In genomic region chr15:66580643-66581042, GRCh38 we compare ENCODE assay signal across 15 cellular contexts. TPM values are rescaled to one million over a fixed set of nuclear protein-coding genes. Genes with fewer than 3 reads are reported as not detected.
DNase-seq lines count a peak whose midpoint lies in the region; ATAC-seq and TF ChIP-seq lines count a peak whose summit lies in the region.
"Had no signal": no experiment of that assay in that cellular context is flagged by ENCODE, and none has a peak within 500 bp of the region (broad histone marks: within the 10 kb centered on the region; RNA-seq: fewer than 3 reads in every experiment).

No MANE protein-coding gene starts in this region.

- H3K36me3 ChIP-seq in CD8-positive, alpha-beta T cell (ENCODE audit: insufficient read depth, low read length): no peaks in the 10 kb centered on the region
- H3K36me3 ChIP-seq in trophoblast cell (ENCODE audit: control insufficient read depth in 1 of 2, insufficient read depth in 2 of 2, low read length in 2 of 2): no peaks in the 10 kb centered on the region

- no peak for TF ChIP-seq CTCF in C4-2B (conservative IDR thresholded peaks at IDR 0.05)
- TF ChIP-seq CTCF in fibroblast of mammary gland (conservative IDR thresholded peaks at IDR 0.05; ENCODE audit: control insufficient read depth, insufficient read depth, low read depth, low read length): no peak
- no peak for TF ChIP-seq CTCF in CD8-positive, alpha-beta T cell (IDR thresholded peaks at IDR 0.05)

- H3K9ac ChIP-seq in trophoblast cell (ENCODE audit: low read length): no peak overlapping the region

- H2BK5ac ChIP-seq in trophoblast cell (ENCODE audit: low read depth, low read length, poor library complexity): no peak overlapping the region

- H3K9me3 ChIP-seq in CD8-positive, alpha-beta T cell (ENCODE audit: low read length): no peaks in the 10 kb centered on the region
- no peaks in the 10 kb centered on the region for H3K9me3 ChIP-seq in trophoblast cell (ENCODE audit: insufficient read depth, low read depth, low read length)

- no peak overlapping the region for H2AK5ac ChIP-seq in trophoblast cell (ENCODE audit: low read length)

- H3K27me3 ChIP-seq in CD8-positive, alpha-beta T cell (ENCODE audit: insufficient read depth, low read length): no peaks in the 10 kb centered on the region
- peaks cover 3% of the 10 kb centered on the region for H3K27me3 ChIP-seq in trophoblast cell (ENCODE audit: insufficient read depth, low read length)

- H3K18ac ChIP-seq in trophoblast cell (ENCODE audit: low read length): no peak overlapping the region

- no peak overlapping the region for H3K4me2 ChIP-seq in trophoblast cell (ENCODE audit: low read length)

- POLR2A ChIA-PET in CD8-positive, alpha-beta T cell (lab: Charles Lee): no interaction called here

- no peak overlapping the region for H2BK12ac ChIP-seq in trophoblast cell (ENCODE audit: low read length)

- DNase-seq in RPMI7951 (ENCODE audit: low read depth) (peak; percentile 72), fibroblast of mammary gland (ENCODE audit: low read depth) (peak; percentile 56), myocyte (ENCODE audit: low read depth) (peak; percentile 29), left colon (no peak), trophoblast cell (no peak)
- DNase-seq in CD8-positive, alpha-beta T cell: no peak
- DNase-seq in activated T-cell treated with anti-CD3 and anti-CD28 coated beads, Interleukin-2, amount 50 U/mL, for 48 hours: no peak
- DNase-seq: activated CD8-positive, alpha-beta memory T cell treated with anti-CD3 and anti-CD28 coated beads, Interleukin-2, amount 50 U/mL, for 4 hours; glutamatergic neuron; occipital lobe; stimulated activated naive CD4-positive, alpha-beta T cell had no signal

- no peak overlapping the region for H3K4me3 Mint-ChIP-seq in CD8-positive, alpha-beta T cell

- no peaks in the 10 kb centered on the region for H3K79me1 ChIP-seq in trophoblast cell (ENCODE audit: low read length)

- intact Hi-C loops in left colon (cut with DNase I, micrococcal nuclease): no loop called here
- intact Hi-C loops in CD8-positive, alpha-beta T cell (cut with DNase I, micrococcal nuclease): no loop called here

- no peak overlapping the region for H3K4ac ChIP-seq in trophoblast cell (ENCODE audit: low read depth, low read length)

- no peaks in the 10 kb centered on the region for H3K9me3 Mint-ChIP-seq in CD8-positive, alpha-beta T cell

- CTCF ChIA-PET in CD8-positive, alpha-beta T cell (lab: Charles Lee): no interaction called here

- H3K79me2 ChIP-seq in trophoblast cell (ENCODE audit: control insufficient read depth, insufficient read depth, low read length, poor library complexity): no peaks in the 10 kb centered on the region

- no peak overlapping the region for H4K8ac ChIP-seq in trophoblast cell (ENCODE audit: low read depth, low read length)

- H4K12ac ChIP-seq in trophoblast cell (ENCODE audit: low read depth, low read length): no peak overlapping the region

- H3K27ac Mint-ChIP-seq in CD8-positive, alpha-beta T cell: no peak overlapping the region

- peak overlapping the region; percentile 75 for H3K27ac ChIP-seq in C4-2B
- no peak overlapping the region for H3K27ac ChIP-seq in CD8-positive, alpha-beta T cell (ENCODE audit: low read depth, low read length)
- no peak overlapping the region for H3K27ac ChIP-seq in trophoblast cell (ENCODE audit: low read depth, low read length)

- H2AFZ ChIP-seq in trophoblast cell (ENCODE audit: insufficient read depth, low read length, poor library complexity): no peak overlapping the region

- no peaks in the 10 kb centered on the region for H3K4me1 ChIP-seq in CD8-positive, alpha-beta T cell (ENCODE audit: insufficient read depth, low read length)
- H3K4me1 ChIP-seq in trophoblast cell (ENCODE audit: control insufficient read depth in 1 of 2, insufficient read depth in 2 of 2, low read length in 2 of 2): peaks cover 0 to 3% of the 10 kb centered on the region in 2 experiments

- H3K4me1 Mint-ChIP-seq in CD8-positive, alpha-beta T cell (ENCODE audit: low read depth): no peaks in the 10 kb centered on the region

- WGBS in trophoblast cell (ENCODE audit: extremely low coverage, insufficient coverage, insufficient read length): no CpG with 5 or more reads among the region's 3 CpGs

- H3K14ac ChIP-seq in trophoblast cell (ENCODE audit: low read length): no peak overlapping the region

- no peak overlapping the region for H3K23ac ChIP-seq in trophoblast cell (ENCODE audit: low read length)

- ATAC-seq in left colon: no peak
- ATAC-seq in CD8-positive, alpha-beta T cell: no peak
- ATAC-seq: Panc1 had no signal

- no peak overlapping the region for H2BK120ac ChIP-seq in trophoblast cell (ENCODE audit: insufficient read depth, low read length, poor library complexity)

- H3K36me3 Mint-ChIP-seq in CD8-positive, alpha-beta T cell: no peaks in the 10 kb centered on the region

- no peak overlapping the region for H4K91ac ChIP-seq in trophoblast cell (ENCODE audit: low read depth, low read length)

- no peak overlapping the region for H3K4me3 ChIP-seq in fibroblast of mammary gland (ENCODE audit: control insufficient read depth, low read depth, low read length)
- H3K4me3 ChIP-seq in CD8-positive, alpha-beta T cell (ENCODE audit: low read depth, low read length): no peak overlapping the region
- no peak overlapping the region for H3K4me3 ChIP-seq in trophoblast cell (ENCODE audit: low read depth, low read length)

- H3K27me3 Mint-ChIP-seq in CD8-positive, alpha-beta T cell (ENCODE audit: low read depth): no peaks in the 10 kb centered on the region

RNA-seq across cellular contexts. Expression of gene LCTL, which starts 14.8 kb away (rescaled TPM):
- total RNA-seq in RPMI7951 (2014; rRNA removed; shearing (Covaris generic)): 2.2 and 2.8 TPM in 2 replicates
- total RNA-seq in myocyte (0.13 TPM in 1 of 2 replicates, not detected in the other), left colon (not detected)
- polyA plus RNA-seq in myocyte (2012): 0.15 TPM
- total RNA-seq in CD8-positive, alpha-beta T cell: not detected
- 0.40 TPM in 2 replicates for polyA plus RNA-seq in trophoblast cell (2013)
- total RNA-seq: liver, NCI-H460 had no signal

Comparison
In these comparisons a context has a peak if more than half of its experiments do, and no peak if none do; other contexts are left out.
1. DNase-seq: peak in RPMI7951 (single experiment), fibroblast of mammary gland (single experiment) and myocyte (single experiment); none in left colon (0 of 2), CD8-positive, alpha-beta T cell (0 of 7), trophoblast cell (0 of 2) and activated T-cell treated with anti-CD3 and anti-CD28 coated beads, Interleukin-2, amount 50 U/mL, for 48 hours (0 of 2).